Comparison of ENCODE assay signal across 22 cellular contexts in the genomic region with DNA sequence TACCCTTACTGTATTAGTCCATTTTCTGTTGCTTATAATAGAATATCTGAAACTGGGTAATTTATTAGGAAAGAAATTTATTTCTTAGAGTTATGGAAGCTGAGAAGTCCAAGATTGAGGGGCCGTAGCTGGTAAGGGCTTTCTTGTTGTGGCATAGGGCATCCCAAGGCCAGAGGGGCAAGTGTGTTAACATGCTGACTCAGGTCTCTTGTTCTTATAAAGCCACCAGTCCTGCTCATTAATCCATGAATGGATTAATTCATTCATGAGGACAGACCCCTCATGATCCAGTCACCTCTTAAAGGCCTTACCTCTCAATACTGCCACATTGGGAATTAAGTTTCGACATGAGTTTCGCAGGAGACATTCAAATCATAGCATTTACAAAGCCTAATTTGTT. TPM values are rescaled to one million over a fixed set of nuclear protein-coding genes. Genes with fewer than 3 reads are reported as not detected.
DNase-seq lines count a peak whose midpoint lies in the region; ATAC-seq, FAIRE-seq and TF ChIP-seq lines count a peak whose summit lies in the region.
"Had no signal": no experiment of that assay in that cellular context is flagged by ENCODE, and none has a peak within 500 bp of the region (broad histone marks: within the 10 kb centered on the region; RNA-seq: fewer than 3 reads in every experiment).

No MANE protein-coding gene starts in this region.

- peak; percentile 34 for DNase-seq in NCI-H82 (lab: John Stamatoyannopoulos, UW)
- DNase-seq in NCI-H82 treated with DMSO at 0.1 percent for 48 hours (lab: John Stamatoyannopoulos, UW; ENCODE audit: unreplicated experiment), result no peak
- no peak for DNase-seq in A549 (ENCODE audit: low read depth in 1 of 2, low spot score in 1 of 2)
- DNase-seq in Karpas-422, result no peak
- no peak for DNase-seq in naive thymus-derived CD4-positive, alpha-beta T cell
- no peak for DNase-seq in spleen
- no peak for DNase-seq in tibial nerve (ENCODE audit: low spot score in 2 of 2)
- DNase-seq: DMS79, GOT3, NCI-H1417, NCI-H187 treated with DMSO at 0.1 percent for 48 hours, NCI-H2227 treated with DMSO at 0.1 percent for 48 hours, NCI-H510A treated with DMSO at 0.1 percent for 48 hours, NCI-H774 had no signal

- ATAC-seq in A549 (no peak), GM21390 (IDR thresholded peaks at IDR 0.05; ENCODE audit: unreplicated experiment) (no peak)
- no peak for ATAC-seq in naive thymus-derived CD4-positive, alpha-beta T cell
- ATAC-seq: HCT116 had no signal

- H3K27me3 ChIP-seq in Karpas-422 (ENCODE audit: low read length) (no peaks in the 10 kb centered on the region), spleen (replicated peaks in 1 of 7) (no peaks in the 10 kb centered on the region), tibial nerve (no peaks in the 10 kb centered on the region)
- no peaks in the 10 kb centered on the region for H3K27me3 ChIP-seq in naive thymus-derived CD4-positive, alpha-beta T cell (ENCODE audit: control insufficient read depth in 2 of 2, insufficient read depth in 2 of 2, low read length in 2 of 2)
- H3K27me3 ChIP-seq: SJSA1 had no signal

- TF ChIP-seq CTCF in A549 (IDR thresholded peaks at IDR 0.05), result no peak
- no peak for TF ChIP-seq CTCF in spleen (IDR thresholded peaks at IDR 0.05 in 8 of 11, conservative IDR thresholded peaks at IDR 0.05 in 3 of 11)
- no peak for TF ChIP-seq CTCF in tibial nerve (IDR thresholded peaks at IDR 0.05)

- 0 out of 2 replicates have a peak, but pooled peaks cover 4% of the 10 kb centered on the region for H4K20me1 ChIP-seq in Karpas-422 (ENCODE audit: insufficient read depth, low read depth, low read length)

- H3K36me3 ChIP-seq in Karpas-422 (ENCODE audit: insufficient read depth, low read length) (no peaks in the 10 kb centered on the region), spleen (no peaks in the 10 kb centered on the region), tibial nerve (no peaks in the 10 kb centered on the region)
- H3K36me3 ChIP-seq in naive thymus-derived CD4-positive, alpha-beta T cell (ENCODE audit: control insufficient read depth in 2 of 3, insufficient read depth in 3 of 3, low read length in 3 of 3), result peaks cover 0 to 5% (median 0%) of the 10 kb centered on the region in 3 experiments
- H3K36me3 ChIP-seq: SJSA1 had no signal

- no peak overlapping the region for H3K9ac ChIP-seq in Karpas-422 (ENCODE audit: low read length)

- H3K27ac ChIP-seq in A549 (no peak overlapping the region), Karpas-422 (ENCODE audit: low read length) (no peak overlapping the region), spleen (no peak overlapping the region), tibial nerve (no peak overlapping the region)
- no peak overlapping the region for H3K27ac ChIP-seq in naive thymus-derived CD4-positive, alpha-beta T cell (ENCODE audit: low read depth, low read length)
- H3K27ac ChIP-seq: 22Rv1, SJSA1 had no signal

- peaks cover 0 to 14% (median 5%) of the 10 kb centered on the region in 5 donors for H3K36me3 Mint-ChIP-seq in naive thymus-derived CD4-positive, alpha-beta T cell

- H3K9me3 Mint-ChIP-seq in naive thymus-derived CD4-positive, alpha-beta T cell, result no peaks in the 10 kb centered on the region

- WGBS in A549 (ENCODE audit: missing lambda C conversion rate), result 87% methylated on average over 3 of the region's 3 CpGs
- 95 to 98% (median 96%) methylated on average over 3 of the region's 3 CpGs for WGBS in spleen, 5 donors
- 77 to 85% methylated on average over 3 of the region's 3 CpGs for WGBS in tibial nerve, 2 donors

- intact Hi-C loops in naive thymus-derived CD4-positive, alpha-beta T cell (cut with micrococcal nuclease), result loop anchor here (5.0 to 10.0 kb wide), 4 partner anchors 205 to 1833 kb away; a partner anchor contains a TSS
- intact Hi-C loops in spleen (cut with DNase I; ENCODE audit: low total_unique reads), result no loop called here

- H3K9me3 ChIP-seq in A549, result no peaks in the 10 kb centered on the region
- H3K9me3 ChIP-seq in Karpas-422 (ENCODE audit: low read length), result no peaks in the 10 kb centered on the region
- H3K9me3 ChIP-seq in naive thymus-derived CD4-positive, alpha-beta T cell (ENCODE audit: control insufficient read depth in 2 of 3, low read length in 3 of 3), result no peaks in the 10 kb centered on the region
- H3K9me3 ChIP-seq in spleen, result no peaks in the 10 kb centered on the region
- H3K9me3 ChIP-seq in tibial nerve, result no peaks in the 10 kb centered on the region
- H3K9me3 ChIP-seq: SJSA1 had no signal

- no peak overlapping the region for H2AFZ ChIP-seq in Karpas-422 (ENCODE audit: low read length)

- H3K27ac Mint-ChIP-seq in naive thymus-derived CD4-positive, alpha-beta T cell, result peak overlapping the region in 4 of 9 donors; percentile 24 to 39 (median 30)
- H3K27ac Mint-ChIP-seq: B cell had no signal

- no peak for TF ChIP-seq RAD21 in A549 (conservative IDR thresholded peaks at IDR 0.05 in 1 of 2, IDR thresholded peaks at IDR 0.05 in 1 of 2)

- no peak for FAIRE-seq in A549 (lab: Jason Lieb, UNC)
- FAIRE-seq: D721Med, GM12892, GM18507 had no signal

- no peak overlapping the region for H3K4me3 ChIP-seq in A549
- H3K4me3 ChIP-seq in Karpas-422 (ENCODE audit: low read length), result no peak overlapping the region
- H3K4me3 ChIP-seq in naive thymus-derived CD4-positive, alpha-beta T cell (ENCODE audit: low read length), result no peak overlapping the region
- H3K4me3 ChIP-seq in spleen, result no peak overlapping the region
- no peak overlapping the region for H3K4me3 ChIP-seq in tibial nerve
- H3K4me3 ChIP-seq: SJSA1 had no signal

- peaks cover 67% of the 10 kb centered on the region for H3K79me2 ChIP-seq in Karpas-422 (ENCODE audit: low read length)

- peaks cover 0 to 2% (median 0%) of the 10 kb centered on the region in 5 donors for H3K27me3 Mint-ChIP-seq in naive thymus-derived CD4-positive, alpha-beta T cell
- H3K27me3 Mint-ChIP-seq: B cell had no signal

- no peaks in the 10 kb centered on the region for H3K9me2 ChIP-seq in Karpas-422 (replicated peaks; ENCODE audit: insufficient read depth, low read length)

- POLR2A ChIA-PET in A549 (lab: Yijun Ruan, JAX), result no interaction called here
- POLR2A ChIA-PET in naive thymus-derived CD4-positive, alpha-beta T cell (lab: Charles Lee), result interaction anchor here (0.7 kb wide), 1 partner anchor 682 kb away, joined by 3 read pairs; no protein-coding TSS in a partner anchor

- TF ChIP-seq EP300 in A549 (IDR thresholded peaks at IDR 0.05) (no peak), tibial nerve (IDR thresholded peaks at IDR 0.05) (no peak)

- no peak overlapping the region for H3K4me2 ChIP-seq in A549
- H3K4me2 ChIP-seq in Karpas-422 (ENCODE audit: low read depth, low read length, poor library complexity, severe bottlenecking), result peak overlapping the region; percentile 94

- peak overlapping the region in 7 of 10 donors; percentile 10 to 100 (median 64) for H3K4me3 Mint-ChIP-seq in naive thymus-derived CD4-positive, alpha-beta T cell
- H3K4me3 Mint-ChIP-seq: B cell had no signal

- peaks cover 23 to 71% (median 60%) of the 10 kb centered on the region in 7 donors for H3K4me1 Mint-ChIP-seq in naive thymus-derived CD4-positive, alpha-beta T cell

- peaks cover 15% of the 10 kb centered on the region for H3K4me1 ChIP-seq in A549
- H3K4me1 ChIP-seq in Karpas-422 (ENCODE audit: low read length), result peaks cover 34% of the 10 kb centered on the region
- H3K4me1 ChIP-seq in naive thymus-derived CD4-positive, alpha-beta T cell (ENCODE audit: control insufficient read depth in 2 of 2, insufficient read depth in 2 of 2, low read length in 2 of 2), result peaks cover 14 to 18% of the 10 kb centered on the region in 2 donors
- H3K4me1 ChIP-seq in spleen, result peaks cover 10 to 54% (median 34%) of the 10 kb centered on the region in 6 donors
- H3K4me1 ChIP-seq in tibial nerve, result peaks cover 0 to 38% (median 10%) of the 10 kb centered on the region in 4 donors

- no peak for TF ChIP-seq POLR2A in A549 (IDR thresholded peaks at IDR 0.05; ENCODE audit: low read length)
- no peak for TF ChIP-seq POLR2A in spleen (IDR thresholded peaks at IDR 0.05)
- no peak for TF ChIP-seq POLR2A in tibial nerve (IDR thresholded peaks at IDR 0.05)

- CTCF ChIA-PET in A549 (lab: Yijun Ruan, JAX), result interaction anchor here (1.0 to 6.1 kb wide), 3 partner anchors 11 to 16 kb away, joined by 3 to 61 read pairs (median 3); no protein-coding TSS in a partner anchor
- CTCF ChIA-PET in naive thymus-derived CD4-positive, alpha-beta T cell (lab: Charles Lee), result no interaction called here

TF ChIP-seq in A549, 52 proteins besides CTCF, POLR2A, EP300 and RAD21 (continues in another document):
- TF ChIP-seq MAFK (IDR thresholded peaks at IDR 0.05; ENCODE audit: partially characterized antibody), result peak; percentile 70

RNA-seq across cellular contexts. Expression of a gene that starts 2.4 kb away (rescaled TPM):
- polyA plus RNA-seq in A549 (2011; rRNA removed) (61.9 and 63.2 TPM in 2 replicates), A549 (2017; fragmentation: RNase III; extraction: RNeasy Plus Mini Kit Qiagen cat#74134 plus additional on column Dnase treatment) (35.2 to 39.8 TPM (median 36.6 TPM) in 3 replicates), spleen (10 to 100 TPM; 11.7 to 21.0 (median 17.2) TPM)
- polyA plus RNA-seq in A549 (2012; cell fraction: cytosol; rRNA removed), result 15.7 and 16.7 TPM in 2 replicates
- 5.9 and 7.8 TPM in 2 replicates for polyA plus RNA-seq in A549 (2012; cell fraction: nucleus; rRNA removed)
- 14.2 and 17.5 TPM in 2 replicates for polyA minus RNA-seq in A549 (2011; rRNA and poly(A)+ RNA removed)
- total RNA-seq in Karpas-422 (2014; rRNA removed; shearing (Covaris generic); ENCODE audit: low replicate concordance), result 31.5 and 65.6 TPM in 2 replicates
- total RNA-seq in naive thymus-derived CD4-positive, alpha-beta T cell, result 10 to 100 TPM; 13.6 to 36.4 (median 27.5) TPM
- 10 to 100 TPM; 46.3 to 46.4 TPM for polyA plus RNA-seq in naive thymus-derived CD4-positive, alpha-beta T cell
- total RNA-seq in spleen (10 to 100 TPM; 24.3 to 29.8 (median 27.3) TPM), tibial nerve (10 to 100 TPM; 42.6 to 61.0 (median 48.5) TPM)

RNA-seq across cellular contexts. Expression of a gene that starts 2.7 kb away (rescaled TPM):
- polyA plus RNA-seq in A549 (2011; rRNA removed) (0.70 and 0.78 TPM in 2 replicates), A549 (2017; fragmentation: RNase III; extraction: RNeasy Plus Mini Kit Qiagen cat#74134 plus additional on column Dnase treatment) (0.45 to 0.62 TPM (median 0.49 TPM) in 3 replicates), spleen (under 1 TPM; 0.09 to 0.20 (median 0.16) TPM)
- 0.06 and 0.09 TPM in 2 replicates for polyA plus RNA-seq in A549 (2012; cell fraction: cytosol; rRNA removed)
- polyA plus RNA-seq in A549 (2012; cell fraction: nucleus; rRNA removed), result 0.06 and 0.20 TPM in 2 replicates
- polyA minus RNA-seq in A549 (2011; rRNA and poly(A)+ RNA removed), result 1.3 and 1.6 TPM in 2 replicates
- 4.2 and 5.0 TPM in 2 replicates for total RNA-seq in Karpas-422 (2014; rRNA removed; shearing (Covaris generic); ENCODE audit: low replicate concordance)
- 1 to 10 TPM in 3 of 5 experiments, under 1 TPM in 2; 0.44 to 1.9 (median 1.2) TPM for total RNA-seq in naive thymus-derived CD4-positive, alpha-beta T cell
- polyA plus RNA-seq in naive thymus-derived CD4-positive, alpha-beta T cell, result under 1 TPM in 1 of 2 donors, not detected in 1; 0.51 TPM
- total RNA-seq in spleen (1 to 10 TPM; 1.6 to 6.6 (median 2.7) TPM), tibial nerve (1 to 10 TPM in 3 of 4 donors, under 1 TPM in 1; 0.20 to 3.5 (median 1.8) TPM)
